In the genomic region with DNA sequence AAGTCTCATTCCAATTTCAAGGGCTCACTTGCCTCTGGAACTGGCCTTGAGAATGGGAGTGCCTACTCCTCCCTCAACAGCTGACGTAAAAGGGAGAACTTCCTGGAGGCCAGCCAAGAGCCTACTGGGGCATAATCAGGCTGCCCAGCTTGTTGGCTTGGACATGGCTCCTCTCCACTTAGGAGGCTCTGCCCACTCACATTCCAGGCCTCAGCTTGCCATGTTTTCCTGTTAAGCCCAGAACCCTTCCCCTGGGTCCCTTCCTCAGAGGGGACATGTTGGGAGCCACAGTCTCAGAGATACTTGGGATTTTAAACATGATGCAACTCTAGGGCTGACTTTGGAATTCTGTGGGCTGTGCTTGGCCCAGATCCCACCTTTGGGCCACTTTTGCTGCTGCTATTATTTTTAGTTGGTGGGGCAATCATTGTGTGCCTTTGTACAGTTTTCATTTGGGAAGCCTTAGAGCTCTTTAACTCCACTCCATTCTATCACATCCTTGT, we compare ENCODE assay signal across 10 cellular contexts. TPM values are rescaled to one million over a fixed set of nuclear protein-coding genes. Genes with fewer than 3 reads are reported as not detected.
DNase-seq lines count a peak whose midpoint lies in the region; ATAC-seq and TF ChIP-seq lines count a peak whose summit lies in the region.
"Had no signal": no experiment of that assay in that cellular context is flagged by ENCODE, and none has a peak within 500 bp of the region (broad histone marks: within the 10 kb centered on the region; RNA-seq: fewer than 3 reads in every experiment).

No MANE protein-coding gene starts in this region.

- H3K4me1 Mint-ChIP-seq in neural progenitor cell, result peaks cover 48% of the 10 kb centered on the region

- no peak for TF ChIP-seq POLR2A in stomach (IDR thresholded peaks at IDR 0.05)

- no peak overlapping the region for H3K9ac ChIP-seq in neural progenitor cell

- no peaks in the 10 kb centered on the region for H3K27me3 ChIP-seq in stomach
- no peaks in the 10 kb centered on the region for H3K27me3 ChIP-seq in neural progenitor cell
- H3K27me3 ChIP-seq: neutrophil had no signal

- no peaks in the 10 kb centered on the region for H3K79me2 ChIP-seq in neural progenitor cell (ENCODE audit: low read depth)

- no peaks in the 10 kb centered on the region for H3K36me3 Mint-ChIP-seq in neural progenitor cell

- peak overlapping the region; percentile 53 to 72 (median 66) for H3K27ac ChIP-seq in stomach
- H3K27ac ChIP-seq in neural progenitor cell, result no peak overlapping the region
- H3K27ac ChIP-seq: neutrophil had no signal

- peak; percentile 95 for ATAC-seq in left cardiac atrium
- ATAC-seq: HCT116 had no signal

- H3K9me3 Mint-ChIP-seq in neural progenitor cell, result peaks cover 2% of the 10 kb centered on the region

- no peaks in the 10 kb centered on the region for H3F3A ChIP-seq in neural progenitor cell (ENCODE audit: low read depth)

- H3K9me3 ChIP-seq in stomach, result no peaks in the 10 kb centered on the region
- H3K9me3 ChIP-seq in neural progenitor cell (ENCODE audit: low read depth), result no peaks in the 10 kb centered on the region
- H3K9me3 ChIP-seq: neutrophil had no signal

- DNase-seq in HFF-Myc (ENCODE audit: extremely low read depth, low read depth) (peak; percentile 32), amniotic epithelial cell (ENCODE audit: low read depth) (peak; percentile 92), left cardiac atrium (peak; percentile 88), stomach (peak; percentile 91), neural progenitor cell (ENCODE audit: low spot score) (no peak)
- no peak for DNase-seq in effector CD4-positive, alpha-beta T cell
- no peak for DNase-seq in activated CD8-positive, alpha-beta memory T cell treated with anti-CD3 and anti-CD28 coated beads for 24 hours
- DNase-seq in activated T-cell treated with anti-CD3 and anti-CD28 coated beads, Interleukin-2, amount 50 U/mL, for 48 hours, result no peak

- peaks cover 13% of the 10 kb centered on the region for H3K27me3 Mint-ChIP-seq in neural progenitor cell (ENCODE audit: insufficient read depth, low read depth)

- H3K4me1 ChIP-seq in stomach (peaks cover 17 to 31% (median 22%) of the 10 kb centered on the region in 4 donors), neural progenitor cell (peaks cover 15% of the 10 kb centered on the region)

- H3K36me3 ChIP-seq in stomach (no peaks in the 10 kb centered on the region), neural progenitor cell (no peaks in the 10 kb centered on the region)
- H3K36me3 ChIP-seq: neutrophil had no signal

- no peak for TF ChIP-seq EP300 in stomach (IDR thresholded peaks at IDR 0.05)

- H3K4me2 ChIP-seq in neural progenitor cell, result no peak overlapping the region

- TF ChIP-seq CTCF in HFF-Myc (IDR thresholded peaks at IDR 0.05; ENCODE audit: low read depth, low read length, missing control alignments), result no peak
- TF ChIP-seq CTCF in stomach (IDR thresholded peaks at IDR 0.05), result no peak
- no peak for TF ChIP-seq CTCF in neural progenitor cell (IDR thresholded peaks at IDR 0.05)

- no peak overlapping the region for H3K4me3 Mint-ChIP-seq in neural progenitor cell

- WGBS in stomach, 5 donors, result 6 to 26% (median 13%) methylated on average over 1 of the region's 1 CpG

- no peak overlapping the region for H2AFZ ChIP-seq in neural progenitor cell (replicated peaks)

- intact Hi-C loops in left cardiac atrium (cut with DNase I), result loop anchor here in 1 of 2 donors (5.0 to 10.0 kb wide), 2 partner anchors 103 to 195 kb away; no protein-coding TSS in a partner anchor
- intact Hi-C loops in stomach (cut with DNase I; ENCODE audit: low total_unique reads), result no loop called here

- no peak overlapping the region for H3K27ac Mint-ChIP-seq in neural progenitor cell

- H3K4me3 ChIP-seq in HFF-Myc (replicated peaks; ENCODE audit: low read depth, low read length) (no peak overlapping the region), stomach (no peak overlapping the region), neural progenitor cell (no peak overlapping the region)

- no peaks in the 10 kb centered on the region for H4K20me1 ChIP-seq in neural progenitor cell (ENCODE audit: low read depth)

RNA-seq across cellular contexts. Expression of gene ADTRP, which starts 31.5 kb away (rescaled TPM):
- total RNA-seq in left cardiac atrium (under 1 TPM; 0.18 to 0.21 TPM), stomach (10 to 100 TPM; 18.7 to 63.6 (median 31.9) TPM), neural progenitor cell (ENCODE audit: low replicate concordance) (not detected in 2 replicates)
- 10 to 100 TPM in 2 of 3 donors, 1 to 10 TPM in 1; 3.9 to 14.8 (median 10.0) TPM for polyA plus RNA-seq in stomach

Comparison
In these comparisons a context has a peak if more than half of its experiments do, and no peak if none do; other contexts are left out.
1. DNase-seq: peak in HFF-Myc (single experiment), amniotic epithelial cell (single experiment), left cardiac atrium (single experiment) and stomach (single experiment); none in effector CD4-positive, alpha-beta T cell (single experiment), activated CD8-positive, alpha-beta memory T cell treated with anti-CD3 and anti-CD28 coated beads for 24 hours (single experiment), neural progenitor cell (single experiment) and activated T-cell treated with anti-CD3 and anti-CD28 coated beads, Interleukin-2, amount 50 U/mL, for 48 hours (0 of 2).
2. RNA of gene ADTRP, which starts 31.5 kb away (total RNA-seq): 18.7 to 63.6 TPM in stomach; 0.18 to 0.21 TPM in left cardiac atrium and not detected in neural progenitor cell; every median in the first group is over 10 times any median in the second.